1 cellular context compared by ENCODE assay signal in genomic region chr5:113682497-113683136, GRCh38.
TF ChIP-seq lines count a peak whose summit lies in the region.

No MANE protein-coding gene starts in this region.

TF ChIP-seq in GM12878, 131 proteins besides CTCF, POLR2A, EP300 and RAD21 (continued from another document):
- TF ChIP-seq E4F1 (IDR thresholded peaks at IDR 0.05; ENCODE audit: borderline replicate concordance, partially characterized antibody) (no peak), LARP7 (IDR thresholded peaks at IDR 0.05) (no peak), NFXL1 (IDR thresholded peaks at IDR 0.05; ENCODE audit: borderline replicate concordance) (no peak), PAX8 (IDR thresholded peaks at IDR 0.05) (no peak), PML (IDR thresholded peaks at IDR 0.05; ENCODE audit: low read length) (no peak), BACH1 (IDR thresholded peaks at IDR 0.05; ENCODE audit: borderline replicate concordance) (no peak), ZNF384 (IDR thresholded peaks at IDR 0.05; ENCODE audit: borderline replicate concordance, low read depth, low read length) (no peak), NFYA (IDR thresholded peaks at IDR 0.05; ENCODE audit: borderline replicate concordance, low read depth, low read length) (no peak), BRCA1 (IDR thresholded peaks at IDR 0.05; ENCODE audit: low read depth, low read length) (no peak), MLLT1 (IDR thresholded peaks at IDR 0.05) (no peak), CEBPZ (IDR thresholded peaks at IDR 0.05; ENCODE audit: low read depth, low read length) (no peak), REST (IDR thresholded peaks at IDR 0.05; ENCODE audit: low read depth, low read length) (no peak), SIX5 (IDR thresholded peaks at IDR 0.05; ENCODE audit: low read depth, low read length, severe bottlenecking) (no peak)
